Comparison of ENCODE assay signal across 8 cellular contexts in the genomic region with DNA sequence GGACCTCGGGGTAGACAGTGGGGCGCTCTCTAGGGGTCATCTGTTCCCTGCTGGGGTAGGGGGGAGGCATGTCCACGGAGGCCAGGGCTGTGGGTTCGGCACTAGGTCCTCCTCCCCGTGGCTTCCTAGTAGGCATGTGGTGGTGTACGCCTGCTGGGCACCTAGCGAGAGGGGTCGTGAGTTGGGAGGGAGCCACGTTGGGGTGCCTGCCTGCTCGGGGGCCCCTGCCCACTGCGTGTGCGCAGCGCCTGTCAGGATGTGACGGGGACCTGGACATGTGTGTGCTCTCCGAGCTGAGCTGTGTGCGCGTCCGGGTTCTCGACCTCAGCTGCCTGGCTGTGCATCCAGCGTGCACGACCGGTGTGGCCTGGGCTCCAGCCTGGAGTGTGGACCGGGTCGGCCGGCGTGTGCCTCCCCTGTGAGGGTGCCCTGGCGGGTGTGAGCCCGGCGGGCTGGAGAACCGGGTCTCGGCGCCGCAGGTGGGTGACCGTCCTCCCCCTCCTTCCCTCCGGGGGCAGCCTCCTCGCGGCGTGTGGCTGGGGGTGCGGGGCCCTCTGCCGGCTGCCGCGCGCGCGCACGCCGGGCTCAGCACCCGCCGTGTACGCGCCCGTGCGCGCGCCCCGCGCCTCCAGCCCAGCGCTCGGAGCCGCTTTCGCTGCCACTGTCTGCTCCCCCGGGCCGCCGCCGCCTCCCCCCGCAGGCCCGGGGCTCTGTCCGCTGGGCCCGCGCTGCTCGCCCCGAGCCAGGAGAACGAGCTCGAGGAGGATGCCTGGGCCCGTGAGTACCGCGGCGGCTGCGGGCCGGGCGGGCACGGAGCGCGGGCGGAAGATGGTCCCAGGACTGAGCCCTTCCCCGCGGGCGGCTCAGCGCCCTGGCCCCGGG. TPM values are rescaled to one million over a fixed set of nuclear protein-coding genes. Genes with fewer than 3 reads are reported as not detected.
DNase-seq lines count a peak whose midpoint lies in the region; ATAC-seq, FAIRE-seq and TF ChIP-seq lines count a peak whose summit lies in the region.

A gene with protein sequence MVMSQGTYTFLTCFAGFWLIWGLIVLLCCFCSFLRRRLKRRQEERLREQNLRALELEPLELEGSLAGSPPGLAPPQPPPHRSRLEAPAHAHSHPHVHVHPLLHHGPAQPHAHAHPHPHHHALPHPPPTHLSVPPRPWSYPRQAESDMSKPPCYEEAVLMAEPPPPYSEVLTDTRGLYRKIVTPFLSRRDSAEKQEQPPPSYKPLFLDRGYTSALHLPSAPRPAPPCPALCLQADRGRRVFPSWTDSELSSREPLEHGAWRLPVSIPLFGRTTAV (plus strand): TSS at position 631 of the 882 bp plus-strand sequence. CDS start 8,254 bp downstream, outside the sequence.

- H3K36me3 Mint-ChIP-seq in T-helper 1 cell treated with Interleukin-12 subunit alpha and Interleukin-12 subunit beta and Interleukin-4 antibody, amounts not matched to agents 30 μg/mL and 1 μg/mL, for 36 hours (ENCODE audit: low read depth), result peaks cover 12% of the 10 kb centered on the region
- H3K36me3 Mint-ChIP-seq in astrocyte (ENCODE audit: low read depth, unreplicated experiment), result peaks cover 5% of the 10 kb centered on the region

- H3K9me2 ChIP-seq in hepatocyte (replicated peaks; ENCODE audit: insufficient read depth), result no peaks in the 10 kb centered on the region

- H3K79me2 ChIP-seq in astrocyte (ENCODE audit: insufficient read depth, low read length) (no peaks in the 10 kb centered on the region), hepatocyte (no peaks in the 10 kb centered on the region)

- H3K36me3 ChIP-seq in astrocyte (ENCODE audit: insufficient read depth, low read length) (no peaks in the 10 kb centered on the region), hepatocyte (replicated peaks; ENCODE audit: insufficient read depth, low read depth) (no peaks in the 10 kb centered on the region)

- H3K27me3 ChIP-seq in astrocyte (ENCODE audit: insufficient read depth, low read length) (no peaks in the 10 kb centered on the region), hepatocyte (peaks cover 3% of the 10 kb centered on the region)

- no peak for FAIRE-seq in astrocyte (lab: Jason Lieb, UNC)

- 2% methylated on average over 61 of the region's 90 CpGs for WGBS in hepatocyte (ENCODE audit: low lambda C conversion rate, missing lambda C conversion rate)

- no peaks in the 10 kb centered on the region for H3K9me3 ChIP-seq in astrocyte (ENCODE audit: insufficient read depth, low read depth, low read length)
- H3K9me3 ChIP-seq in hepatocyte (ENCODE audit: low read depth), result no peaks in the 10 kb centered on the region

- H3K27me3 Mint-ChIP-seq in T-helper 1 cell treated with Interleukin-12 subunit alpha and Interleukin-12 subunit beta and Interleukin-4 antibody, amounts not matched to agents 30 μg/mL and 1 μg/mL, for 36 hours (ENCODE audit: low read depth), result peaks cover 19% of the 10 kb centered on the region
- peaks cover 4% of the 10 kb centered on the region for H3K27me3 Mint-ChIP-seq in astrocyte (ENCODE audit: low read depth, unreplicated experiment)

- peak within 1 kb of the TSS; percentile 46 for H2AFZ ChIP-seq in astrocyte (ENCODE audit: low read depth, low read length)
- peak within 1 kb of the TSS; percentile 74 for H2AFZ ChIP-seq in hepatocyte

- peak within 1 kb of the TSS; percentile 87 for H3K27ac Mint-ChIP-seq in T-helper 1 cell treated with Interleukin-12 subunit alpha and Interleukin-12 subunit beta and Interleukin-4 antibody, amounts not matched to agents 30 μg/mL and 1 μg/mL, for 36 hours
- H3K27ac Mint-ChIP-seq in astrocyte (ENCODE audit: unreplicated experiment), result peak within 1 kb of the TSS; percentile 29

- peaks cover 34% of the 10 kb centered on the region for H3K4me1 Mint-ChIP-seq in T-helper 1 cell treated with Interleukin-12 subunit alpha and Interleukin-12 subunit beta and Interleukin-4 antibody, amounts not matched to agents 30 μg/mL and 1 μg/mL, for 36 hours (ENCODE audit: low read depth)
- H3K4me1 Mint-ChIP-seq in astrocyte (ENCODE audit: low read depth, unreplicated experiment), result peaks cover 21% of the 10 kb centered on the region

- no peaks in the 10 kb centered on the region for H3K9me3 Mint-ChIP-seq in T-helper 1 cell treated with Interleukin-12 subunit alpha and Interleukin-12 subunit beta and Interleukin-4 antibody, amounts not matched to agents 30 μg/mL and 1 μg/mL, for 36 hours
- H3K9me3 Mint-ChIP-seq in astrocyte (ENCODE audit: unreplicated experiment), result no peaks in the 10 kb centered on the region

- H3K27ac ChIP-seq in astrocyte (ENCODE audit: low read depth, low read length), result peak within 1 kb of the TSS; percentile 23
- H3K27ac ChIP-seq in hepatocyte, result no peak within 1 kb of the TSS

- DNase-seq in GM03348 (ENCODE audit: low spot score), result peak; percentile 95
- DNase-seq in LHCN-M2 (ENCODE audit: low read depth), result peak; percentile 63
- peak; percentile 62 for DNase-seq in astrocyte (ENCODE audit: low read depth)
- DNase-seq in hepatocyte (ENCODE audit: low spot score), result peak; percentile 82
- no peak for DNase-seq in renal cortical epithelial cell (ENCODE audit: low read depth)
- no peak for DNase-seq in amniotic stem cell (lab: John Stamatoyannopoulos, UW)

- peak within 1 kb of the TSS; percentile 78 for H3K4me3 Mint-ChIP-seq in T-helper 1 cell treated with Interleukin-12 subunit alpha and Interleukin-12 subunit beta and Interleukin-4 antibody, amounts not matched to agents 30 μg/mL and 1 μg/mL, for 36 hours
- H3K4me3 Mint-ChIP-seq in astrocyte (ENCODE audit: unreplicated experiment), result peak within 1 kb of the TSS; percentile 77

- peaks cover 18% of the 10 kb centered on the region for H3K4me1 ChIP-seq in astrocyte (ENCODE audit: insufficient read depth, low read length)
- H3K4me1 ChIP-seq in hepatocyte (ENCODE audit: insufficient read depth), result peaks cover 13% of the 10 kb centered on the region

- H3K4me3 ChIP-seq in astrocyte (ENCODE audit: insufficient read depth, low read depth, low read length) (peak within 1 kb of the TSS; percentile 65), hepatocyte (peak within 1 kb of the TSS; percentile 97)

- peak; percentile 53 for ATAC-seq in GM21737 (IDR thresholded peaks at IDR 0.05; ENCODE audit: unreplicated experiment)

- H3K9ac ChIP-seq in astrocyte (ENCODE audit: low read length), result peak within 1 kb of the TSS; percentile 79

- TF ChIP-seq CTCF in astrocyte (IDR thresholded peaks at IDR 0.05; ENCODE audit: insufficient read depth, low read depth, low read length), result no peak
- TF ChIP-seq CTCF in hepatocyte (IDR thresholded peaks at IDR 0.05; ENCODE audit: poor library complexity), result no peak

- H4K20me1 ChIP-seq in astrocyte (ENCODE audit: insufficient read depth, low read length), result peaks cover 29% of the 10 kb centered on the region
- H4K20me1 ChIP-seq in hepatocyte (ENCODE audit: insufficient read depth, poor library complexity, severe bottlenecking), result no peaks in the 10 kb centered on the region

- H3K4me2 ChIP-seq in astrocyte (ENCODE audit: low read length) (peak within 1 kb of the TSS; percentile 95), hepatocyte (peak within 1 kb of the TSS; percentile 100)

RNA-seq across cellular contexts. Expression of the gene that starts here (rescaled TPM):
- 48.0 and 55.4 TPM in 2 replicates for total RNA-seq in LHCN-M2 (2014; rRNA removed)
- polyA plus RNA-seq in LHCN-M2 (2012), result 15.5 TPM
- total RNA-seq in astrocyte, result 9.9 TPM in 2 replicates
- total RNA-seq in hepatocyte, result 4.8 TPM in 2 replicates
- polyA plus RNA-seq in hepatocyte, result 11.7 and 14.3 TPM in 2 replicates
- 9.4 and 11.0 TPM in 2 replicates for total RNA-seq in renal cortical epithelial cell

Comparison
In these comparisons a context has a peak if more than half of its experiments do, and no peak if none do; other contexts are left out.
1. DNase-seq: peak in GM03348 (single experiment), LHCN-M2 (single experiment), astrocyte (single experiment) and hepatocyte (single experiment); none in renal cortical epithelial cell (single experiment) and amniotic stem cell (single experiment).